28 cellular contexts compared by ENCODE assay signal in the genomic region with DNA sequence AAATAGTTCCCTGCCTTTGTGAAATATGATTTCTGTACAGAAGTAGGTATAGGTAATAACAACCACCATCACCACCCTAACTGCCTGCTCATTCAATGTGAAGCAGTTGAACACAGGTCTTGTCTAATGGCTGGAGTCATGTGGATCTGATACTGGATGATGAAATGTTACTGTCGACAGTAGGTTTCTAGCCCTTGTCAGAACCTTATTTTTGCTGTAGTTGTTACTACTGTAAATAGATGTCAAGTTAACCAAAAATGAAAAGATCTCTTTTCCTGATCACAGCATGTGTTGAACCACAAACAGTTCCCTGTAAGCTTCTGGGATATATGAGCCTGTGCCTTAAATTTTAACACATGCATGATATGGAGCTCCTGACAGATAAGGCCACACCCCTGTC.
"Had no signal": no experiment of that assay in that cellular context is flagged by ENCODE, and none has a peak within 500 bp of the region (broad histone marks: within the 10 kb centered on the region; RNA-seq: fewer than 3 reads in every experiment).

No MANE protein-coding gene starts in this region.

- H3K4me3 ChIP-seq: Peyer's patch, SJSA1 had no signal

- H3K27me3 ChIP-seq: Peyer's patch, SJSA1 had no signal

- ATAC-seq: PC-3 had no signal

- H3K4me2 ChIP-seq: SK-N-SH had no signal

- H3K27ac ChIP-seq: Peyer's patch, SJSA1 had no signal

- H3K9ac ChIP-seq: SK-N-SH had no signal

- DNase-seq: Karpas-422, NCI-H1048, NCI-H1092 treated with DMSO at 0.1 percent for 48 hours, NCI-H1105 treated with DMSO at 0.1 percent for 48 hours, NCI-H1417 treated with DMSO at 0.1 percent for 48 hours, NCI-H1436 treated with DMSO at 0.1 percent for 48 hours, NCI-H1694 treated with DMSO at 0.1 percent for 48 hours, NCI-H187 treated with DMSO at 0.1 percent for 48 hours, NCI-H2029, NCI-H2081, NCI-H2171 treated with DMSO at 0.1 percent for 48 hours, NCI-H2227 treated with DMSO at 0.1 percent for 48 hours, NCI-H345, NCI-H446, NCI-H510A treated with DMSO at 0.1 percent for 48 hours, NCI-H524 treated with DMSO at 0.1 percent for 48 hours, NCI-H526 treated with DMSO at 0.1 percent for 48 hours, NCI-H748 treated with DMSO at 0.1 percent for 48 hours, NCI-H82, PC-3, Peyer's patch, Right ventricle myocardium superior, RPMI8226, SHP77 treated with DMSO at 0.1 percent for 48 hours, SK-N-SH, SW 1271, T-helper 1 cell had no signal

- H3K9me3 ChIP-seq: Peyer's patch, SJSA1, SK-N-SH had no signal

- H3K4me1 ChIP-seq: Peyer's patch, SJSA1 had no signal

- H3K36me3 ChIP-seq: Peyer's patch, SJSA1 had no signal
